ENCODE assay signal across 18 cellular contexts in genomic region chr15:63973212-63974009, GRCh38.
A peak's percentile ranks its signal among the peaks of the same experiment; 100 is the strongest.
DNase-seq lines count a peak whose midpoint lies in the region; ATAC-seq and TF ChIP-seq lines count a peak whose summit lies in the region.
"Had no signal": no experiment of that assay in that cellular context is flagged by ENCODE, and none has a peak within 500 bp of the region (broad histone marks: within the 10 kb centered on the region; RNA-seq: fewer than 3 reads in every experiment).

No MANE protein-coding gene starts in this region.

- no peaks in the 10 kb centered on the region for H3K27me3 ChIP-seq in left lung

- H3K9me3 Mint-ChIP-seq in activated CD8-positive, alpha-beta T cell treated with anti-CD3 and anti-CD28 coated beads, Interleukin-2, amount 10 ng/mL, durations not matched to agents 7 days and 5 days (ENCODE audit: insufficient read depth): no peaks in the 10 kb centered on the region
- H3K9me3 Mint-ChIP-seq: activated naive CD4-positive, alpha-beta T cell treated with anti-CD3 and anti-CD28 coated beads, Interleukin-2, amount 50 U/mL, for 24 hours; stimulated activated naive B cell treated with anti-CD40 and anti-IgM and Interleukin-4, amounts not matched to agents 10 μg/mL and 1 μg/mL and 100 μg/mL, for 72 hours had no signal

- POLR2A ChIA-PET in activated CD8-positive, alpha-beta T cell treated with anti-CD3 and anti-CD28 coated beads, Interleukin-2, amount 10 ng/mL, durations not matched to agents 7 days and 5 days (lab: Charles Lee): no interaction called here

- no peak overlapping the region for H3K4me3 Mint-ChIP-seq in activated CD8-positive, alpha-beta T cell treated with anti-CD3 and anti-CD28 coated beads, Interleukin-2, amount 10 ng/mL, durations not matched to agents 7 days and 5 days
- H3K4me3 Mint-ChIP-seq: activated naive CD4-positive, alpha-beta T cell treated with anti-CD3 and anti-CD28 coated beads, Interleukin-2, amount 50 U/mL, for 24 hours; stimulated activated naive B cell treated with anti-CD40 and anti-IgM and Interleukin-4, amounts not matched to agents 10 μg/mL and 1 μg/mL and 100 μg/mL, for 72 hours had no signal

- H3K4me1 Mint-ChIP-seq in activated CD8-positive, alpha-beta T cell treated with anti-CD3 and anti-CD28 coated beads, Interleukin-2, amount 10 ng/mL, durations not matched to agents 7 days and 5 days (ENCODE audit: low read depth): peaks cover 36% of the 10 kb centered on the region

- DNase-seq in EH (ENCODE audit: low read depth) (peak; percentile 93), LHCN-M2 (ENCODE audit: low read depth) (peak; percentile 35), fibroblast of gingiva (ENCODE audit: low read depth) (peak; percentile 78), skeletal muscle cell (ENCODE audit: low read depth) (peak; percentile 13), NCI-H748 (lab: John Stamatoyannopoulos, UW; ENCODE audit: unreplicated experiment) (no peak), left lung (no peak), putamen (ENCODE audit: low spot score) (no peak)
- no peak for DNase-seq in activated CD8-positive, alpha-beta T cell treated with anti-CD3 and anti-CD28 coated beads, Interleukin-2, amount 10 ng/mL, durations not matched to agents 7 days and 5 days
- DNase-seq: activated CD4-positive, alpha-beta T cell treated with anti-CD3 and anti-CD28 coated beads for 48 hours; cortex of kidney; NCI-H2029; NK-92 treated with Interleukin-12 subunit alpha and Interleukin-12 subunit beta, amount 100 ng/mL, for 24 hours; nucleus accumbens; stimulated activated CD4-positive, alpha-beta T cell treated with anti-CD3 and anti-CD28 coated beads, Interleukin-2, amount 100 ng/mL, for 24 hours; stimulated activated naive B cell treated with anti-CD40 and anti-IgM and Interleukin-4, amounts not matched to agents 10 μg/mL and 1 μg/mL and 100 μg/mL, for 72 hours had no signal

- no peak for ATAC-seq in activated CD8-positive, alpha-beta T cell treated with anti-CD3 and anti-CD28 coated beads, Interleukin-2, amount 10 ng/mL, durations not matched to agents 7 days and 5 days
- no peak for ATAC-seq in left lung
- ATAC-seq: K562; stimulated activated naive B cell treated with anti-CD40 and anti-IgM and Interleukin-4, amounts not matched to agents 10 μg/mL and 1 μg/mL and 100 μg/mL, for 72 hours had no signal

- intact Hi-C loops in left lung (cut with DNase I): no loop called here

- no peak for TF ChIP-seq CTCF in left lung (IDR thresholded peaks at IDR 0.05)

- H3K27ac Mint-ChIP-seq in activated CD8-positive, alpha-beta T cell treated with anti-CD3 and anti-CD28 coated beads, Interleukin-2, amount 10 ng/mL, durations not matched to agents 7 days and 5 days: no peak overlapping the region
- H3K27ac Mint-ChIP-seq: activated naive CD4-positive, alpha-beta T cell treated with anti-CD3 and anti-CD28 coated beads, Interleukin-2, amount 50 U/mL, for 24 hours; stimulated activated naive B cell treated with anti-CD40 and anti-IgM and Interleukin-4, amounts not matched to agents 10 μg/mL and 1 μg/mL and 100 μg/mL, for 72 hours had no signal

- H3K4me3 ChIP-seq in skeletal muscle cell (ENCODE audit: low read depth, low read length) (no peak overlapping the region), left lung (no peak overlapping the region)
- H3K4me3 ChIP-seq: K562, lung had no signal

- H3K36me3 Mint-ChIP-seq in activated CD8-positive, alpha-beta T cell treated with anti-CD3 and anti-CD28 coated beads, Interleukin-2, amount 10 ng/mL, durations not matched to agents 7 days and 5 days (ENCODE audit: low read depth): no peaks in the 10 kb centered on the region
- H3K36me3 Mint-ChIP-seq: activated naive CD4-positive, alpha-beta T cell treated with anti-CD3 and anti-CD28 coated beads, Interleukin-2, amount 50 U/mL, for 24 hours had no signal

- H3K27me3 Mint-ChIP-seq in activated CD8-positive, alpha-beta T cell treated with anti-CD3 and anti-CD28 coated beads, Interleukin-2, amount 10 ng/mL, durations not matched to agents 7 days and 5 days (ENCODE audit: low read depth): no peaks in the 10 kb centered on the region
- H3K27me3 Mint-ChIP-seq: activated naive CD4-positive, alpha-beta T cell treated with anti-CD3 and anti-CD28 coated beads, Interleukin-2, amount 50 U/mL, for 24 hours; stimulated activated naive B cell treated with anti-CD40 and anti-IgM and Interleukin-4, amounts not matched to agents 10 μg/mL and 1 μg/mL and 100 μg/mL, for 72 hours had no signal

- no peaks in the 10 kb centered on the region for H3K36me3 ChIP-seq in left lung

- H3K9me3 ChIP-seq in left lung: no peaks in the 10 kb centered on the region

- peaks cover 14 to 24% of the 10 kb centered on the region in 2 donors for H3K4me1 ChIP-seq in left lung

- H3K27ac ChIP-seq in left lung: no peak overlapping the region

- CTCF ChIA-PET in activated CD8-positive, alpha-beta T cell treated with anti-CD3 and anti-CD28 coated beads, Interleukin-2, amount 10 ng/mL, durations not matched to agents 7 days and 5 days (lab: Charles Lee): no interaction called here

Comparison
In these comparisons a context has a peak if more than half of its experiments do, and no peak if none do; other contexts are left out.
1. DNase-seq: peak in EH (single experiment), LHCN-M2 (single experiment), fibroblast of gingiva (single experiment) and skeletal muscle cell (single experiment); none in activated CD8-positive, alpha-beta T cell treated with anti-CD3 and anti-CD28 coated beads, Interleukin-2, amount 10 ng/mL, durations not matched to agents 7 days and 5 days (single experiment), NCI-H748 (single experiment), left lung (0 of 2) and putamen (single experiment).